8 cellular contexts compared by ENCODE assay signal in the genomic region with DNA sequence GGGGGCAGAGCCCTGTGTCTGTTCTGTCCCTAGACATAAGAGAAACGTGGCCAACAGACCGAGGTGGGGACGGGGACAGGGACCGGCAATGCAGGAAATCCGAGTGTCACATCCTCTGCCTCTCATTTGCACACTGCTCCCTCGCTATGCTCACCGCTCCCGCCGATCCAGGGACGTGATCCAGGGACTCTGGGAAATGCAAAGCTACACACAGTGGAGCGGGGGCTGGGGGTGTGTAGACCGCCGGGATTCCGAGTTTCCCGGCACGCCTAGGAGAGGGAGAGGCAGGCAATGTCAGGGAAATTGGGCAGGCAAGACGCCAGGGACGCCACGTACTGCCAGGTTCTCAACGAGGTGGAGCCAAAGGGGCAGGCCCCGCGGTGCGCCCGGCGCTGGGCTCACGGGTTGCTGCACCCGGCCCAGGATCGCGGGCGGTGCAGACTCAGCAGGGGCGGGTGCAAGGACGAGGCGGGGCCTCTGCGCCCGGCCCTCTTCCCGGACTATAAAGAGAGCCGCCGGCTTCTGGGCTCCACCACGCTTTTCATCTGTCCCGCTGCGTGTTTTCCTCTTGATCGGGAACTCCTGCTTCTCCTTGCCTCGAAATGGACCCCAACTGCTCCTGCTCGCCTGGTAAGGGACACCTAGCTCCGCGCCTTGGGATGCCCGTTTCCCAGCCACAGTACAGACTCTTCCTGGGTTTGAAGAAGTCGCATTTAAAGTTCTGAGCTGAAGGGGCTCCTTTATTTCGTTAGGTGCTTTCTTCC. TPM values are rescaled to one million over a fixed set of nuclear protein-coding genes. Genes with fewer than 3 reads are reported as not detected.
DNase-seq lines count a peak whose midpoint lies in the region; ATAC-seq and TF ChIP-seq lines count a peak whose summit lies in the region.

A gene (plus strand): TSS at position 532 of the 764 bp plus-strand sequence. CDS start 71 bp downstream, at position 603.

- no peak for TF ChIP-seq CTCF in AG04450 (IDR thresholded peaks at IDR 0.05; ENCODE audit: low read depth, low read length)
- TF ChIP-seq CTCF in activated B cell treated with CpG ODN at 0.5 μM for 24 hours (IDR thresholded peaks at IDR 0.05): no peak

- peak; percentile 59 for DNase-seq in AG04450 (ENCODE audit: low read depth, low spot score)
- DNase-seq in NCI-H2227 treated with DMSO at 0.1 percent for 48 hours (lab: John Stamatoyannopoulos, UW): peak; percentile 78
- DNase-seq in activated B cell treated with CpG ODN at 0.5 μM for 24 hours: peak; percentile 85
- peak in 60 of 61 donors; percentile 36 to 96 (median 79) for DNase-seq in caudate nucleus (lab: John Stamatoyannopoulos, UW)
- peak; percentile 93 for DNase-seq in islet precursor cell
- DNase-seq in stimulated activated CD4-positive, alpha-beta T cell treated with anti-CD3 and anti-CD28 coated beads, Interleukin-12 subunit alpha, Interleukin-12 subunit beta, amount 100 ng/mL, for 48 hours (ENCODE audit: low read depth in 2 of 3, low spot score in 1 of 3): peak; percentile 83 to 86 (median 85)

- POLR2A ChIA-PET in AG04450 (lab: Yijun Ruan, JAX): interaction anchor here (0.5 to 2.1 kb wide), 8 partner anchors 9 to 168 kb away, joined by 3 to 18 read pairs (median 4); a partner anchor contains a TSS
- POLR2A ChIA-PET in activated B cell treated with CpG ODN at 0.5 μM for 24 hours (lab: Charles Lee): interaction anchor here (0.6 to 1.8 kb wide), 9 partner anchors 14 to 188 kb away, joined by 3 to 9 read pairs (median 4); a partner anchor contains a TSS

- peaks cover 11% of the 10 kb centered on the region for H3K9me3 ChIP-seq in AG04450 (ENCODE audit: control insufficient read depth, insufficient read depth, low read length)

- intact Hi-C loops in activated B cell treated with CpG ODN at 0.5 μM for 24 hours (cut with micrococcal nuclease): loop anchor here (1.0 to 5.0 kb wide), 8 partner anchors 21 to 165 kb away; a partner anchor contains a TSS

- peak within 1 kb of the TSS; percentile 93 for H3K4me3 Mint-ChIP-seq in activated B cell treated with CpG ODN at 0.5 μM for 24 hours

- CTCF ChIA-PET in AG04450 (lab: Charles Lee) (interaction anchor here (0.9 to 1.9 kb wide), 3 partner anchors 8 to 58 kb away, joined by 3 to 11 read pairs (median 4); no protein-coding TSS in a partner anchor), activated B cell treated with CpG ODN at 0.5 μM for 24 hours (lab: Charles Lee) (interaction anchor here (1.8 kb wide), 1 partner anchor 20 kb away, joined by 7 read pairs; no protein-coding TSS in a partner anchor)

- peak within 1 kb of the TSS; percentile 84 for H3K27ac Mint-ChIP-seq in activated B cell treated with CpG ODN at 0.5 μM for 24 hours

- H3K4me3 ChIP-seq in AG04450 (ENCODE audit: low read depth, low read length): peak within 1 kb of the TSS; percentile 77

- peaks cover 2% of the 10 kb centered on the region for H3K27me3 ChIP-seq in AG04450 (ENCODE audit: control insufficient read depth, insufficient read depth, low read length)

- H3K9me3 Mint-ChIP-seq in activated B cell treated with CpG ODN at 0.5 μM for 24 hours: no peaks in the 10 kb centered on the region

- H3K27ac ChIP-seq in AG04450 (ENCODE audit: low read depth, low read length) (no peak within 1 kb of the TSS), caudate nucleus (ENCODE audit: low read depth, low read length) (peak within 1 kb of the TSS; percentile 86)

- peaks cover 3% of the 10 kb centered on the region for H3K27me3 Mint-ChIP-seq in activated B cell treated with CpG ODN at 0.5 μM for 24 hours

- H3K36me3 Mint-ChIP-seq in activated B cell treated with CpG ODN at 0.5 μM for 24 hours (ENCODE audit: low read depth): no peaks in the 10 kb centered on the region

- peaks cover 11% of the 10 kb centered on the region for H3K4me1 Mint-ChIP-seq in activated B cell treated with CpG ODN at 0.5 μM for 24 hours

- ATAC-seq in GM18873 (IDR thresholded peaks at IDR 0.05; ENCODE audit: low FRiP score, unreplicated experiment) (peak; percentile 76), HG03135 (IDR thresholded peaks at IDR 0.05; ENCODE audit: unreplicated experiment) (peak; percentile 98), activated B cell treated with CpG ODN at 0.5 μM for 24 hours (ENCODE audit: low read depth) (peak; percentile 98)

RNA-seq across cellular contexts. Expression of the gene that starts here (rescaled TPM):
- polyA plus RNA-seq in AG04450 (2011; rRNA removed): 19.5 and 30.1 TPM in 2 replicates
- polyA minus RNA-seq in AG04450 (2011; rRNA and poly(A)+ RNA removed): 96.5 and 124 TPM in 2 replicates
- total RNA-seq in activated B cell treated with CpG ODN at 0.5 μM for 24 hours: 36.3 and 48.9 TPM in 2 replicates
